8 cellular contexts compared by ENCODE assay signal in the genomic region with DNA sequence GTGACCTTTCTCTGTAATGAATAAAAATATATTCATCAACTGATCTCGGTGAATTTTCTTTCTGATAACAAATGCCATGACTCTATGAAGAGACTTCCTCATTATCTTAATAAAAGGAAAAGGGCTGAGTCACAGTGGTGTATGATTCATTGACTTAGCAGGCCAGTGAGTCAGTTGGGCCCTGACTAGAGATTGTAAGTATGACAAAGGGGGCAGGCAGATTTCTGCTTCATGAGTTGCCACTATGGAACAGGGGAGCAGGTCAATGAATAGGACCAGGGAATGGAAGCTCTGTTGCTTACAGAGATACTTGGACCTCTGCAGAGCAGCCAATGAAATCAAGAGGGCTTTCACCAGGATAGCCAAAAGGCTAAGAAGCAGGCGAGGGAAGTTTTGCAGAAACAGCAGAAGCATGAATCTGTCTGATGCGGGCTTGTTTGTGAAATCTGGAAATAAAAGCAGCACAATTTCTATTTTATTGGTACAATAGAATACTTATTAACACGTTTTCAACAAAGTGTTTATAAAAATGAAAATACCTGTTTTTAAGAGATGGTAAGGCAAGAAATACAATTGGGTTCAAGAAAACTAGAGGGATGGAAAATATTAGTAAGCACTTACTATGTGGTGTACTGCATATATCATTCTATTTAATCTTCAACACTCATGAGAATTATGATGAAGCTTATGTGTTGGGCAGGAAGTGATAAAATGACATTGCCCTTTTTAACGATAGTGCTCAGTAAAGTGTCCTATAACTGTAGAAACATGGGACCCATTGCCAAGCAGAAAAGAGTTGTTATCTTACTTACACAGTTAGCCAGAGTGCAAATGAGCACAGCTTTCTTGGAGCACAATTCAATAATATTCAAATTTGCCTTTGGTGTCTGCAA.
DNase-seq lines count a peak whose midpoint lies in the region; ATAC-seq and TF ChIP-seq lines count a peak whose summit lies in the region.

No MANE protein-coding gene starts in this region.

- H3K4me3 Mint-ChIP-seq in activated CD4-positive, alpha-beta memory T cell treated with anti-CD3 and anti-CD28 coated beads for 36 hours: no peak overlapping the region

- H3K9me3 ChIP-seq in MM.1S (replicated peaks; ENCODE audit: insufficient read depth, low read length): no peaks in the 10 kb centered on the region

- no peaks in the 10 kb centered on the region for H4K20me1 ChIP-seq in MM.1S (ENCODE audit: insufficient read depth, low read length)

- H3K27ac Mint-ChIP-seq in activated CD4-positive, alpha-beta memory T cell treated with anti-CD3 and anti-CD28 coated beads for 36 hours: no peak overlapping the region

- CTCF ChIA-PET in activated CD4-positive, alpha-beta memory T cell treated with anti-CD3 and anti-CD28 coated beads for 36 hours (lab: Charles Lee): no interaction called here

- POLR2A ChIA-PET in activated CD4-positive, alpha-beta memory T cell treated with anti-CD3 and anti-CD28 coated beads for 36 hours (lab: Charles Lee): no interaction called here

- TF ChIP-seq CTCF in AG09319 (IDR thresholded peaks at IDR 0.05; ENCODE audit: low read depth, low read length): no peak
- no peak for TF ChIP-seq CTCF in kidney epithelial cell (IDR thresholded peaks at IDR 0.05; ENCODE audit: insufficient read depth, low read length, poor library complexity, severe bottlenecking)
- no peak for TF ChIP-seq CTCF in MM.1S (IDR thresholded peaks at IDR 0.05; ENCODE audit: low read length)

- H2AFZ ChIP-seq in MM.1S (ENCODE audit: low read length): no peak overlapping the region

- H3F3A ChIP-seq in MM.1S (ENCODE audit: insufficient read depth, low read length): no peaks in the 10 kb centered on the region

- DNase-seq in AG09319 (ENCODE audit: extremely low read depth, low read depth) (peak; percentile 72), kidney epithelial cell (ENCODE audit: low read depth) (peak; percentile 93), MM.1S (no peak), activated gamma-delta T cell (lab: John Stamatoyannopoulos, UW) (no peak), superior temporal gyrus (ENCODE audit: extremely low spot score) (no peak)
- DNase-seq in activated CD4-positive, alpha-beta memory T cell treated with anti-CD3 and anti-CD28 coated beads for 36 hours: peak; percentile 44
- DNase-seq in effector CD4-positive, alpha-beta T cell: no peak

- H3K27ac ChIP-seq in MM.1S (ENCODE audit: low read length): no peak overlapping the region

- H3K27me3 ChIP-seq in kidney epithelial cell (ENCODE audit: control insufficient read depth, insufficient read depth, low read length) (no peaks in the 10 kb centered on the region), MM.1S (replicated peaks; ENCODE audit: insufficient read depth, low read length) (no peaks in the 10 kb centered on the region)

- peak; percentile 65 for ATAC-seq in HG03442 (IDR thresholded peaks at IDR 0.05; ENCODE audit: unreplicated experiment)

- no peaks in the 10 kb centered on the region for H3K36me3 Mint-ChIP-seq in activated CD4-positive, alpha-beta memory T cell treated with anti-CD3 and anti-CD28 coated beads for 36 hours

- H3K4me1 Mint-ChIP-seq in activated CD4-positive, alpha-beta memory T cell treated with anti-CD3 and anti-CD28 coated beads for 36 hours (ENCODE audit: low read depth): peaks cover 10% of the 10 kb centered on the region

- intact Hi-C loops in activated CD4-positive, alpha-beta memory T cell treated with anti-CD3 and anti-CD28 coated beads for 36 hours (cut with micrococcal nuclease): loop anchor here (1.0 to 5.0 kb wide), 2 partner anchors 97 to 353 kb away; no protein-coding TSS in a partner anchor

- H3K4me1 ChIP-seq in MM.1S (ENCODE audit: low read length): no peaks in the 10 kb centered on the region

- H3K9me3 Mint-ChIP-seq in activated CD4-positive, alpha-beta memory T cell treated with anti-CD3 and anti-CD28 coated beads for 36 hours: peaks cover 2% of the 10 kb centered on the region

- no peak overlapping the region for H3K9ac ChIP-seq in MM.1S (ENCODE audit: low read length)

- H3K4me3 ChIP-seq in kidney epithelial cell (ENCODE audit: low read depth, low read length) (no peak overlapping the region), MM.1S (ENCODE audit: low read length) (no peak overlapping the region)

- no peaks in the 10 kb centered on the region for H3K9me2 ChIP-seq in MM.1S (replicated peaks; ENCODE audit: insufficient read depth, low read length)

- H3K36me3 ChIP-seq in kidney epithelial cell (ENCODE audit: control insufficient read depth, insufficient read depth, low read length): no peaks in the 10 kb centered on the region
- no peaks in the 10 kb centered on the region for H3K36me3 ChIP-seq in MM.1S (replicated peaks; ENCODE audit: insufficient read depth, low read length)

- no peak overlapping the region for H3K4me2 ChIP-seq in MM.1S (ENCODE audit: low read depth, low read length)

- H3K79me2 ChIP-seq in MM.1S (ENCODE audit: low read length): no peaks in the 10 kb centered on the region

- peaks cover 9% of the 10 kb centered on the region for H3K27me3 Mint-ChIP-seq in activated CD4-positive, alpha-beta memory T cell treated with anti-CD3 and anti-CD28 coated beads for 36 hours

Comparison
In these comparisons a context has a peak if more than half of its experiments do, and no peak if none do; other contexts are left out.
1. DNase-seq: peak in AG09319 (single experiment), activated CD4-positive, alpha-beta memory T cell treated with anti-CD3 and anti-CD28 coated beads for 36 hours (single experiment) and kidney epithelial cell (single experiment); none in MM.1S (single experiment), activated gamma-delta T cell (single experiment), effector CD4-positive, alpha-beta T cell (single experiment) and superior temporal gyrus (single experiment).